Comparison of ENCODE assay signal across 1 cellular context in the genomic region with DNA sequence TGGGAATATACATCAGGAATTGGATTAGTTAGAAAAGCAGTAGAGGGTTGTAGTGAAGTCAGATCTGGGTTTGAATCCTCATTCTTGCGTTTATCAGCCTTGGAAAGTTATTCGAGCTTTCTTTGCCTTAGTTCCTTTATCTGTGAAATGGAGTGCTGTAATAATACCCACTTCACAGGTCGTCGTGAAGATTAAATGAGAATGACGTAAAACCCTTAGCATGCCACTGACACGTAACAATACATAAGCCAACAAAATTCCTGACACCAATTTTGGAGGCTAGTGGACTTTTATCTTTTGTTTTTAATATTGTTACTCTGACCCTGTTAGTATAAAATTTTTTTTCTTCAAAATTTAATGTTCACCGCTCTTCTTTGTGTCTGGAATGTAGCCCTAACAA.
TF ChIP-seq lines count a peak whose summit lies in the region.

No MANE protein-coding gene starts in this region.

TF ChIP-seq in IMR-90, 13 proteins besides CTCF, POLR2A, EP300 and RAD21:
- TF ChIP-seq USF2 (IDR thresholded peaks at IDR 0.05; ENCODE audit: low read depth, low read length) (no peak), MAZ (IDR thresholded peaks at IDR 0.05; ENCODE audit: borderline replicate concordance, low read depth, low read length) (no peak), FOS (IDR thresholded peaks at IDR 0.05; ENCODE audit: low read depth, low read length) (no peak), MAFK (IDR thresholded peaks at IDR 0.05; ENCODE audit: low read depth, low read length) (no peak), CEBPB (IDR thresholded peaks at IDR 0.05; ENCODE audit: low read depth, low read length) (no peak), RFX5 (IDR thresholded peaks at IDR 0.05; ENCODE audit: low read depth, low read length) (no peak), SMC3 (IDR thresholded peaks at IDR 0.05; ENCODE audit: low read depth, low read length) (no peak), RCOR1 (IDR thresholded peaks at IDR 0.05; ENCODE audit: insufficient replicate concordance, low read length) (no peak), CHD1 (IDR thresholded peaks at IDR 0.05; ENCODE audit: low read depth, low read length) (no peak), BHLHE40 (IDR thresholded peaks at IDR 0.05; ENCODE audit: low read depth, low read length) (no peak), NFE2L2 (IDR thresholded peaks at IDR 0.05; ENCODE audit: low read depth, low read length) (no peak), MXI1 (IDR thresholded peaks at IDR 0.05; ENCODE audit: borderline replicate concordance, low read depth, low read length) (no peak)
- TF ChIP-seq, protein P1, sequence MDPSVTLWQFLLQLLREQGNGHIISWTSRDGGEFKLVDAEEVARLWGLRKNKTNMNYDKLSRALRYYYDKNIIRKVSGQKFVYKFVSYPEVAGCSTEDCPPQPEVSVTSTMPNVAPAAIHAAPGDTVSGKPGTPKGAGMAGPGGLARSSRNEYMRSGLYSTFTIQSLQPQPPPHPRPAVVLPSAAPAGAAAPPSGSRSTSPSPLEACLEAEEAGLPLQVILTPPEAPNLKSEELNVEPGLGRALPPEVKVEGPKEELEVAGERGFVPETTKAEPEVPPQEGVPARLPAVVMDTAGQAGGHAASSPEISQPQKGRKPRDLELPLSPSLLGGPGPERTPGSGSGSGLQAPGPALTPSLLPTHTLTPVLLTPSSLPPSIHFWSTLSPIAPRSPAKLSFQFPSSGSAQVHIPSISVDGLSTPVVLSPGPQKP (IDR thresholded peaks at IDR 0.05; ENCODE audit: borderline replicate concordance, low read depth, low read length), result no peak
